ENCODE assay signal across 2 cellular contexts in the genomic region with DNA sequence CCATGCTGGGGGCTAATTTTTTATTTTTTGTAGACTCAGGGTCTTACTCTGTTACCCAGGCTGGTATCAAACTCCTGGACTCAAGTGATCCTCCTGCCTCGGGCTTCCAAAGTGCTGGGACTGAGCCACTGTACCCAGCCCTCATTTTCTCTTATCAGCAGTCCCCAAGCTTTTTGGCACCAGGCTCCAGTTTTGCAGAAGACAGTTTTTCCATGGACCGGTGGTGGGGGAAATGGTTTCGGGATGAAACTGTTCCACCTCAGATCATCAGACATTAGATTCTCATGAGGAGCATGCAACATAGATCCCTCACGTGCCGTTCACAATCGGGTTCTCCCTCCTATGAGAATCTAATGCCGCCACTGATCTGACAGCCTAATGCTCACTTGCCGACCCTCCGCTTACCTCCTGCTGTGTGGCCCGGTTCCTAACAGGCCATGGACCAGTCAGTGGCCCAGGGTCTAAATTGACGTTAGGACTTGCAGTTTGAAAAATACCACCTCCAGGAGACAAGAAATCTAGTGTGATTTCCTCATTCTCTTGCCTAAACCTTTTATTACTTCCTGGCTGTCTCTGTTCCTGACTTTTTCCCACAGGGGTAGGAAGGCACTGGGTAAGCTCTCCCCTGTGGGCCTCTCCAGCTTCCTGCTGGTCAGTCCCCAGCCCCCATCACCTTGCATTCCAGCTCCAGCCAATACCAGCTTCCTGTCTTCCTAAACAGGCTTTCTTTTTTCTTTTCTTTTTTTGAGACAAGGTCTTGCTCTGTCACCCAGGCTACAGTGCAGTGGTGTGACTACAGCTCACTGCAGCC.
TF ChIP-seq lines count a peak whose summit lies in the region.

No MANE protein-coding gene starts in this region.

TF ChIP-seq in GM23338, 12 proteins besides CTCF, POLR2A, EP300 and RAD21 (continues in another document):
- TF ChIP-seq, protein P1, sequence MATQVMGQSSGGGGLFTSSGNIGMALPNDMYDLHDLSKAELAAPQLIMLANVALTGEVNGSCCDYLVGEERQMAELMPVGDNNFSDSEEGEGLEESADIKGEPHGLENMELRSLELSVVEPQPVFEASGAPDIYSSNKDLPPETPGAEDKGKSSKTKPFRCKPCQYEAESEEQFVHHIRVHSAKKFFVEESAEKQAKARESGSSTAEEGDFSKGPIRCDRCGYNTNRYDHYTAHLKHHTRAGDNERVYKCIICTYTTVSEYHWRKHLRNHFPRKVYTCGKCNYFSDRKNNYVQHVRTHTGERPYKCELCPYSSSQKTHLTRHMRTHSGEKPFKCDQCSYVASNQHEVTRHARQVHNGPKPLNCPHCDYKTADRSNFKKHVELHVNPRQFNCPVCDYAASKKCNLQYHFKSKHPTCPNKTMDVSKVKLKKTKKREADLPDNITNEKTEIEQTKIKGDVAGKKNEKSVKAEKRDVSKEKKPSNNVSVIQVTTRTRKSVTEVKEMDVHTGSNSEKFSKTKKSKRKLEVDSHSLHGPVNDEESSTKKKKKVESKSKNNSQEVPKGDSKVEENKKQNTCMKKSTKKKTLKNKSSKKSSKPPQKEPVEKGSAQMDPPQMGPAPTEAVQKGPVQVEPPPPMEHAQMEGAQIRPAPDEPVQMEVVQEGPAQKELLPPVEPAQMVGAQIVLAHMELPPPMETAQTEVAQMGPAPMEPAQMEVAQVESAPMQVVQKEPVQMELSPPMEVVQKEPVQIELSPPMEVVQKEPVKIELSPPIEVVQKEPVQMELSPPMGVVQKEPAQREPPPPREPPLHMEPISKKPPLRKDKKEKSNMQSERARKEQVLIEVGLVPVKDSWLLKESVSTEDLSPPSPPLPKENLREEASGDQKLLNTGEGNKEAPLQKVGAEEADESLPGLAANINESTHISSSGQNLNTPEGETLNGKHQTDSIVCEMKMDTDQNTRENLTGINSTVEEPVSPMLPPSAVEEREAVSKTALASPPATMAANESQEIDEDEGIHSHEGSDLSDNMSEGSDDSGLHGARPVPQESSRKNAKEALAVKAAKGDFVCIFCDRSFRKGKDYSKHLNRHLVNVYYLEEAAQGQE (IDR thresholded peaks at IDR 0.05; ENCODE audit: unreplicated experiment): no peak
- TF ChIP-seq, protein P2, sequence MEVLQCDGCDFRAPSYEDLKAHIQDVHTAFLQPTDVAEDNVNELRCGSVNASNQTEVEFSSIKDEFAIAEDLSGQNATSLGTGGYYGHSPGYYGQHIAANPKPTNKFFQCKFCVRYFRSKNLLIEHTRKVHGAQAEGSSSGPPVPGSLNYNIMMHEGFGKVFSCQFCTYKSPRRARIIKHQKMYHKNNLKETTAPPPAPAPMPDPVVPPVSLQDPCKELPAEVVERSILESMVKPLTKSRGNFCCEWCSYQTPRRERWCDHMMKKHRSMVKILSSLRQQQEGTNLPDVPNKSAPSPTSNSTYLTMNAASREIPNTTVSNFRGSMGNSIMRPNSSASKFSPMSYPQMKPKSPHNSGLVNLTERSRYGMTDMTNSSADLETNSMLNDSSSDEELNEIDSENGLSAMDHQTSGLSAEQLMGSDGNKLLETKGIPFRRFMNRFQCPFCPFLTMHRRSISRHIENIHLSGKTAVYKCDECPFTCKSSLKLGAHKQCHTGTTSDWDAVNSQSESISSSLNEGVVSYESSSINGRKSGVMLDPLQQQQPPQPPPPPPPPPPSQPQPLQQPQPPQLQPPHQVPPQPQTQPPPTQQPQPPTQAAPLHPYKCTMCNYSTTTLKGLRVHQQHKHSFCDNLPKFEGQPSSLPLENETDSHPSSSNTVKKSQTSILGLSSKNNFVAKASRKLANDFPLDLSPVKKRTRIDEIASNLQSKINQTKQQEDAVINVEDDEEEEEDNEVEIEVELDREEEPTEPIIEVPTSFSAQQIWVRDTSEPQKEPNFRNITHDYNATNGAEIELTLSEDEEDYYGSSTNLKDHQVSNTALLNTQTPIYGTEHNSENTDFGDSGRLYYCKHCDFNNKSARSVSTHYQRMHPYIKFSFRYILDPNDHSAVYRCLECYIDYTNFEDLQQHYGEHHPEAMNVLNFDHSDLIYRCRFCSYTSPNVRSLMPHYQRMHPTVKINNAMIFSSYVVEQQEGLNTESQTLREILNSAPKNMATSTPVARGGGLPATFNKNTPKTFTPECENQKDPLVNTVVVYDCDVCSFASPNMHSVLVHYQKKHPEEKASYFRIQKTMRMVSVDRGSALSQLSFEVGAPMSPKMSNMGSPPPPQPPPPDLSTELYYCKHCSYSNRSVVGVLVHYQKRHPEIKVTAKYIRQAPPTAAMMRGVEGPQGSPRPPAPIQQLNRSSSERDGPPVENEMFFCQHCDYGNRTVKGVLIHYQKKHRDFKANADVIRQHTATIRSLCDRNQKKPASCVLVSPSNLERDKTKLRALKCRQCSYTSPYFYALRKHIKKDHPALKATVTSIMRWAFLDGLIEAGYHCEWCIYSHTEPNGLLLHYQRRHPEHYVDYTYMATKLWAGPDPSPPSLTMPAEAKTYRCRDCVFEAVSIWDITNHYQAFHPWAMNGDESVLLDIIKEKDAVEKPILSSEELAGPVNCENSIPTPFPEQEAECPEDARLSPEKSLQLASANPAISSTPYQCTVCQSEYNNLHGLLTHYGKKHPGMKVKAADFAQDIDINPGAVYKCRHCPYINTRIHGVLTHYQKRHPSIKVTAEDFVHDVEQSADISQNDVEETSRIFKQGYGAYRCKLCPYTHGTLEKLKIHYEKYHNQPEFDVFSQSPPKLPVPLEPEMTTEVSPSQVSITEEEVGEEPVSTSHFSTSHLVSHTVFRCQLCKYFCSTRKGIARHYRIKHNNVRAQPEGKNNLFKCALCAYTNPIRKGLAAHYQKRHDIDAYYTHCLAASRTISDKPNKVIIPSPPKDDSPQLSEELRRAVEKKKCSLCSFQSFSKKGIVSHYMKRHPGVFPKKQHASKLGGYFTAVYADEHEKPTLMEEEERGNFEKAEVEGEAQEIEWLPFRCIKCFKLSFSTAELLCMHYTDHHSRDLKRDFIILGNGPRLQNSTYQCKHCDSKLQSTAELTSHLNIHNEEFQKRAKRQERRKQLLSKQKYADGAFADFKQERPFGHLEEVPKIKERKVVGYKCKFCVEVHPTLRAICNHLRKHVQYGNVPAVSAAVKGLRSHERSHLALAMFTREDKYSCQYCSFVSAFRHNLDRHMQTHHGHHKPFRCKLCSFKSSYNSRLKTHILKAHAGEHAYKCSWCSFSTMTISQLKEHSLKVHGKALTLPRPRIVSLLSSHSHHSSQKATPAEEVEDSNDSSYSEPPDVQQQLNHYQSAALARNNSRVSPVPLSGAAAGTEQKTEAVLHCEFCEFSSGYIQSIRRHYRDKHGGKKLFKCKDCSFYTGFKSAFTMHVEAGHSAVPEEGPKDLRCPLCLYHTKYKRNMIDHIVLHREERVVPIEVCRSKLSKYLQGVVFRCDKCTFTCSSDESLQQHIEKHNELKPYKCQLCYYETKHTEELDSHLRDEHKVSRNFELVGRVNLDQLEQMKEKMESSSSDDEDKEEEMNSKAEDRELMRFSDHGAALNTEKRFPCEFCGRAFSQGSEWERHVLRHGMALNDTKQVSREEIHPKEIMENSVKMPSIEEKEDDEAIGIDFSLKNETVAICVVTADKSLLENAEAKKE (CRISPR knock-in tag; IDR thresholded peaks at IDR 0.05): no peak
- TF ChIP-seq NANOG (IDR thresholded peaks at IDR 0.05; ENCODE audit: borderline replicate concordance) (no peak), JUNB (IDR thresholded peaks at IDR 0.05; ENCODE audit: unreplicated experiment) (no peak), ZNF331 (CRISPR knock-in tag; IDR thresholded peaks at IDR 0.05; ENCODE audit: low read depth) (no peak), POLR2AphosphoS5 (IDR thresholded peaks at IDR 0.05; ENCODE audit: low read depth) (no peak), ZNF114 (CRISPR knock-in tag; IDR thresholded peaks at IDR 0.05) (no peak), CREB1 (CRISPR knock-in tag; IDR thresholded peaks at IDR 0.05; ENCODE audit: low read depth) (no peak), EZH2 (IDR thresholded peaks at IDR 0.05; ENCODE audit: low read depth, unreplicated experiment) (no peak), EZH2phosphoT487 (IDR thresholded peaks at IDR 0.05; ENCODE audit: unreplicated experiment) (no peak)

TF ChIP-seq in endothelial cell of umbilical vein, 7 proteins besides CTCF, POLR2A, EP300 and RAD21:
- TF ChIP-seq GATA2 (IDR thresholded peaks at IDR 0.05; ENCODE audit: insufficient read depth, insufficient read length, low read depth, low read length) (no peak), EZH2 (IDR thresholded peaks at IDR 0.05; ENCODE audit: borderline replicate concordance, low read depth, low read length, severe bottlenecking) (no peak)
- TF ChIP-seq, protein P3, sequence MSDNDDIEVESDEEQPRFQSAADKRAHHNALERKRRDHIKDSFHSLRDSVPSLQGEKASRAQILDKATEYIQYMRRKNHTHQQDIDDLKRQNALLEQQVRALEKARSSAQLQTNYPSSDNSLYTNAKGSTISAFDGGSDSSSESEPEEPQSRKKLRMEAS (IDR thresholded peaks at IDR 0.05; ENCODE audit: insufficient read depth, insufficient read length): no peak
TF ChIP-seq in endothelial cell of umbilical vein: peak in this region for 0.
